ENCODE assay signal across 1 cellular context in the genomic region with DNA sequence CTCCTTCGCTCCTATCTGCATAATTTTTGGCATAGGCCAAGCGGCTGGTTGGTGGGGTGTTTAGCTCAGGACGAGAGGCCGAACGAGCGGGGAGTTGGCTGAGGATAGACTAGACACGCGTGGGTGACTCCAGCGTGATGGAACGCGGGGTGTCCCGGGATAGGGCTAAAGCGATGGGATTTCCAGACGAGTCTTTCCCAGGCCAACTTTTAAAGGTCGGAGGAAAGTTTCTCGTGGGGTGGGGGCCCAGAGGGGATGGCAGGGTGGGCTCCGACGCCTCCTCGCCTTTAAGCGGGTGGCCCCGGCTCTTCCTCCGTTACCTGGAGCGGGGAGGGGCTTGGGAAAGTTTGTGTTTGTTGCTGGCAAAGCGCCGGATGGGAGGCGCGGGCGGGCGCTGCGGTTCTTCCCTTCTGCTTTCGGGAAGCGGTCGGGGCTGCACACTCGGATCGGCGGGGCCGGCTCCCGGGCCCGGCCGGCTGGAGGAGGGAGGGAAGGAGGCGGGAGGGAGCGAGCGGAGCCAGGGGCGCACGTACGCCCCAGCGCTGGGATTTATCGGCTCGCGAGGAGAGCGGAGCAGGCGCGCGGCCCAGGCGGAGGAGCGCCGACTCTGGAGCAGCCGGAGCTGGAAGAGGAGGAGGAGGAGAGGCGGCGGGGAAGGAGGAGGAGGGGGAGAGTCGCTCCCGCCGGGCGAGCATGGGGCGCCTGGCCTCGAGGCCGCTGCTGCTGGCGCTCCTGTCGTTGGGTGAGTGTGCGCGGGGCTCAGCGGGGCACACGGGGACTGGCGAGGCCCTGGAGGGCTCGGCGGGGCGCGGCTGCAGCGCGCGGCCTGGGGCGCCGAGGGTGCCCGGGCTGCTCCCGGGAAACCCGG.
A peak's percentile ranks its signal among the peaks of the same experiment; 100 is the strongest.
TF ChIP-seq lines count a peak whose summit lies in the region.

A gene (plus strand): TSS at position 406 of the 868 bp plus-strand sequence. CDS start 288 bp downstream, at position 694.

TF ChIP-seq in HepG2, 621 proteins besides CTCF, POLR2A, EP300 and RAD21 (continued from another document):
- TF ChIP-seq, protein P1, sequence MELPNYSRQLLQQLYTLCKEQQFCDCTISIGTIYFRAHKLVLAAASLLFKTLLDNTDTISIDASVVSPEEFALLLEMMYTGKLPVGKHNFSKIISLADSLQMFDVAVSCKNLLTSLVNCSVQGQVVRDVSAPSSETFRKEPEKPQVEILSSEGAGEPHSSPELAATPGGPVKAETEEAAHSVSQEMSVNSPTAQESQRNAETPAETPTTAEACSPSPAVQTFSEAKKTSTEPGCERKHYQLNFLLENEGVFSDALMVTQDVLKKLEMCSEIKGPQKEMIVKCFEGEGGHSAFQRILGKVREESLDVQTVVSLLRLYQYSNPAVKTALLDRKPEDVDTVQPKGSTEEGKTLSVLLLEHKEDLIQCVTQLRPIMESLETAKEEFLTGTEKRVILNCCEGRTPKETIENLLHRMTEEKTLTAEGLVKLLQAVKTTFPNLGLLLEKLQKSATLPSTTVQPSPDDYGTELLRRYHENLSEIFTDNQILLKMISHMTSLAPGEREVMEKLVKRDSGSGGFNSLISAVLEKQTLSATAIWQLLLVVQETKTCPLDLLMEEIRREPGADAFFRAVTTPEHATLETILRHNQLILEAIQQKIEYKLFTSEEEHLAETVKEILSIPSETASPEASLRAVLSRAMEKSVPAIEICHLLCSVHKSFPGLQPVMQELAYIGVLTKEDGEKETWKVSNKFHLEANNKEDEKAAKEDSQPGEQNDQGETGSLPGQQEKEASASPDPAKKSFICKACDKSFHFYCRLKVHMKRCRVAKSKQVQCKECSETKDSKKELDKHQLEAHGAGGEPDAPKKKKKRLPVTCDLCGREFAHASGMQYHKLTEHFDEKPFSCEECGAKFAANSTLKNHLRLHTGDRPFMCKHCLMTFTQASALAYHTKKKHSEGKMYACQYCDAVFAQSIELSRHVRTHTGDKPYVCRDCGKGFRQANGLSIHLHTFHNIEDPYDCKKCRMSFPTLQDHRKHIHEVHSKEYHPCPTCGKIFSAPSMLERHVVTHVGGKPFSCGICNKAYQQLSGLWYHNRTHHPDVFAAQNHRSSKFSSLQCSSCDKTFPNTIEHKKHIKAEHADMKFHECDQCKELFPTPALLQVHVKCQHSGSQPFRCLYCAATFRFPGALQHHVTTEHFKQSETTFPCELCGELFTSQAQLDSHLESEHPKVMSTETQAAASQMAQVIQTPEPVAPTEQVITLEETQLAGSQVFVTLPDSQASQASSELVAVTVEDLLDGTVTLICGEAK (IDR thresholded peaks at IDR 0.05), result no peak
- TF ChIP-seq, protein P1 (CRISPR knock-in tag; IDR thresholded peaks at IDR 0.05), result 0 out of 2 replicates have a peak, but pooled peaks have one; percentile 43
- TF ChIP-seq, protein P2, sequence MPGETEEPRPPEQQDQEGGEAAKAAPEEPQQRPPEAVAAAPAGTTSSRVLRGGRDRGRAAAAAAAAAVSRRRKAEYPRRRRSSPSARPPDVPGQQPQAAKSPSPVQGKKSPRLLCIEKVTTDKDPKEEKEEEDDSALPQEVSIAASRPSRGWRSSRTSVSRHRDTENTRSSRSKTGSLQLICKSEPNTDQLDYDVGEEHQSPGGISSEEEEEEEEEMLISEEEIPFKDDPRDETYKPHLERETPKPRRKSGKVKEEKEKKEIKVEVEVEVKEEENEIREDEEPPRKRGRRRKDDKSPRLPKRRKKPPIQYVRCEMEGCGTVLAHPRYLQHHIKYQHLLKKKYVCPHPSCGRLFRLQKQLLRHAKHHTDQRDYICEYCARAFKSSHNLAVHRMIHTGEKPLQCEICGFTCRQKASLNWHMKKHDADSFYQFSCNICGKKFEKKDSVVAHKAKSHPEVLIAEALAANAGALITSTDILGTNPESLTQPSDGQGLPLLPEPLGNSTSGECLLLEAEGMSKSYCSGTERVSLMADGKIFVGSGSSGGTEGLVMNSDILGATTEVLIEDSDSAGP (CRISPR knock-in tag; IDR thresholded peaks at IDR 0.05; ENCODE audit: borderline replicate concordance), result peak; percentile 56; the same call in 1 of the 2 replicates
- TF ChIP-seq, protein P3, sequence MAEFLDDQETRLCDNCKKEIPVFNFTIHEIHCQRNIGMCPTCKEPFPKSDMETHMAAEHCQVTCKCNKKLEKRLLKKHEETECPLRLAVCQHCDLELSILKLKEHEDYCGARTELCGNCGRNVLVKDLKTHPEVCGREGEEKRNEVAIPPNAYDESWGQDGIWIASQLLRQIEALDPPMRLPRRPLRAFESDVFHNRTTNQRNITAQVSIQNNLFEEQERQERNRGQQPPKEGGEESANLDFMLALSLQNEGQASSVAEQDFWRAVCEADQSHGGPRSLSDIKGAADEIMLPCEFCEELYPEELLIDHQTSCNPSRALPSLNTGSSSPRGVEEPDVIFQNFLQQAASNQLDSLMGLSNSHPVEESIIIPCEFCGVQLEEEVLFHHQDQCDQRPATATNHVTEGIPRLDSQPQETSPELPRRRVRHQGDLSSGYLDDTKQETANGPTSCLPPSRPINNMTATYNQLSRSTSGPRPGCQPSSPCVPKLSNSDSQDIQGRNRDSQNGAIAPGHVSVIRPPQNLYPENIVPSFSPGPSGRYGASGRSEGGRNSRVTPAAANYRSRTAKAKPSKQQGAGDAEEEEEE (CRISPR knock-in tag; IDR thresholded peaks at IDR 0.05; ENCODE audit: borderline replicate concordance), result no peak
- TF ChIP-seq, protein P4, sequence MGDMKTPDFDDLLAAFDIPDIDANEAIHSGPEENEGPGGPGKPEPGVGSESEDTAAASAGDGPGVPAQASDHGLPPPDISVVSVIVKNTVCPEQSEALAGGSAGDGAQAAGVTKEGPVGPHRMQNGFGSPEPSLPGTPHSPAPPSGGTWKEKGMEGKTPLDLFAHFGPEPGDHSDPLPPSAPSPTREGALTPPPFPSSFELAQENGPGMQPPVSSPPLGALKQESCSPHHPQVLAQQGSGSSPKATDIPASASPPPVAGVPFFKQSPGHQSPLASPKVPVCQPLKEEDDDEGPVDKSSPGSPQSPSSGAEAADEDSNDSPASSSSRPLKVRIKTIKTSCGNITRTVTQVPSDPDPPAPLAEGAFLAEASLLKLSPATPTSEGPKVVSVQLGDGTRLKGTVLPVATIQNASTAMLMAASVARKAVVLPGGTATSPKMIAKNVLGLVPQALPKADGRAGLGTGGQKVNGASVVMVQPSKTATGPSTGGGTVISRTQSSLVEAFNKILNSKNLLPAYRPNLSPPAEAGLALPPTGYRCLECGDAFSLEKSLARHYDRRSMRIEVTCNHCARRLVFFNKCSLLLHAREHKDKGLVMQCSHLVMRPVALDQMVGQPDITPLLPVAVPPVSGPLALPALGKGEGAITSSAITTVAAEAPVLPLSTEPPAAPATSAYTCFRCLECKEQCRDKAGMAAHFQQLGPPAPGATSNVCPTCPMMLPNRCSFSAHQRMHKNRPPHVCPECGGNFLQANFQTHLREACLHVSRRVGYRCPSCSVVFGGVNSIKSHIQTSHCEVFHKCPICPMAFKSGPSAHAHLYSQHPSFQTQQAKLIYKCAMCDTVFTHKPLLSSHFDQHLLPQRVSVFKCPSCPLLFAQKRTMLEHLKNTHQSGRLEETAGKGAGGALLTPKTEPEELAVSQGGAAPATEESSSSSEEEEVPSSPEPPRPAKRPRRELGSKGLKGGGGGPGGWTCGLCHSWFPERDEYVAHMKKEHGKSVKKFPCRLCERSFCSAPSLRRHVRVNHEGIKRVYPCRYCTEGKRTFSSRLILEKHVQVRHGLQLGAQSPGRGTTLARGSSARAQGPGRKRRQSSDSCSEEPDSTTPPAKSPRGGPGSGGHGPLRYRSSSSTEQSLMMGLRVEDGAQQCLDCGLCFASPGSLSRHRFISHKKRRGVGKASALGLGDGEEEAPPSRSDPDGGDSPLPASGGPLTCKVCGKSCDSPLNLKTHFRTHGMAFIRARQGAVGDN (CRISPR knock-in tag; IDR thresholded peaks at IDR 0.05), result peak; percentile 64
TF ChIP-seq in HepG2: peak in this region for 25.
